In genomic region chr10:122181901-122182799, GRCh38 we compare ENCODE assay signal across 9 cellular contexts.
DNase-seq lines count a peak whose midpoint lies in the region; ATAC-seq and TF ChIP-seq lines count a peak whose summit lies in the region.
"Had no signal": no experiment of that assay in that cellular context is flagged by ENCODE, and none has a peak within 500 bp of the region (broad histone marks: within the 10 kb centered on the region; RNA-seq: fewer than 3 reads in every experiment).

No MANE protein-coding gene starts in this region.

- no peak overlapping the region for H2AK5ac ChIP-seq in mesendoderm (ENCODE audit: low read length)

- TF ChIP-seq CTCF in brain (conservative IDR thresholded peaks at IDR 0.05), result no peak
- TF ChIP-seq CTCF in mucosa of descending colon (IDR thresholded peaks at IDR 0.05), result no peak

- H4K8ac ChIP-seq in mesendoderm (ENCODE audit: low read depth, low read length), result no peak overlapping the region

- peaks cover 82% of the 10 kb centered on the region for H3K4me1 Mint-ChIP-seq in brain
- H3K4me1 Mint-ChIP-seq in immature natural killer cell, result no peaks in the 10 kb centered on the region
- H3K4me1 Mint-ChIP-seq: activated naive CD4-positive, alpha-beta T cell treated with anti-CD3 and anti-CD28 coated beads, Interleukin-2, amount 10 ng/mL, durations not matched to agents 7 days and 5 days had no signal

- ATAC-seq in HG03139 (IDR thresholded peaks at IDR 0.05; ENCODE audit: unreplicated experiment), result no peak
- no peak for ATAC-seq in HG02798 (IDR thresholded peaks at IDR 0.05; ENCODE audit: poor library complexity, unreplicated experiment)
- no peak for ATAC-seq in mucosa of descending colon

- H3K36me3 Mint-ChIP-seq in brain, result peaks cover 18% of the 10 kb centered on the region
- no peaks in the 10 kb centered on the region for H3K36me3 Mint-ChIP-seq in immature natural killer cell
- H3K36me3 Mint-ChIP-seq: activated naive CD4-positive, alpha-beta T cell treated with anti-CD3 and anti-CD28 coated beads, Interleukin-2, amount 10 ng/mL, durations not matched to agents 7 days and 5 days had no signal

- no peaks in the 10 kb centered on the region for H3K27me3 ChIP-seq in mesendoderm (ENCODE audit: insufficient read depth, low read length, poor library complexity)

- H3K9ac ChIP-seq in mesendoderm (ENCODE audit: low read length), result peak overlapping the region; percentile 34

- H2BK120ac ChIP-seq in mesendoderm (ENCODE audit: low read depth, low read length), result no peak overlapping the region

- H3K18ac ChIP-seq in mesendoderm (ENCODE audit: low read length), result peak overlapping the region; percentile 71

- H3K23ac ChIP-seq in mesendoderm (ENCODE audit: low read length), result no peak overlapping the region

- H2BK15ac ChIP-seq in mesendoderm (replicated peaks; ENCODE audit: low read depth), result no peak overlapping the region

- peak overlapping the region in 2 of 5 experiments; percentile 6 to 60 for H3K4me3 Mint-ChIP-seq in brain
- H3K4me3 Mint-ChIP-seq in immature natural killer cell, result no peak overlapping the region
- H3K4me3 Mint-ChIP-seq: activated naive CD4-positive, alpha-beta T cell treated with anti-CD3 and anti-CD28 coated beads, Interleukin-2, amount 10 ng/mL, durations not matched to agents 7 days and 5 days had no signal

- no CpG with 5 or more reads among the region's 13 CpGs for WGBS in mesendoderm (ENCODE audit: extremely low coverage, insufficient coverage, low lambda C conversion rate)

- peaks cover 2% of the 10 kb centered on the region for H3K79me2 ChIP-seq in mesendoderm (ENCODE audit: control insufficient read depth, insufficient read depth, low read length)

- H3K79me1 ChIP-seq in mesendoderm (ENCODE audit: low read length), result peaks cover 12% of the 10 kb centered on the region

- no peak overlapping the region for H3K4me2 ChIP-seq in mesendoderm (ENCODE audit: low read length)

- H3K27ac Mint-ChIP-seq in brain (peak overlapping the region in 4 of 5 experiments; percentile 44 to 89 (median 72)), immature natural killer cell (no peak overlapping the region)
- H3K27ac Mint-ChIP-seq: activated naive CD4-positive, alpha-beta T cell treated with anti-CD3 and anti-CD28 coated beads, Interleukin-2, amount 10 ng/mL, durations not matched to agents 7 days and 5 days had no signal

- no peaks in the 10 kb centered on the region for H3K9me3 ChIP-seq in mucosa of descending colon

- H3K36me3 ChIP-seq in mesendoderm (ENCODE audit: control insufficient read depth, insufficient read depth, low read length), result no peaks in the 10 kb centered on the region
- no peaks in the 10 kb centered on the region for H3K36me3 ChIP-seq in mucosa of descending colon (ENCODE audit: low read depth)

- intact Hi-C loops in mucosa of descending colon (cut with DNase I, micrococcal nuclease), result no loop called here

- peak; percentile 92 for DNase-seq in COR-L47 (lab: John Stamatoyannopoulos, UW)
- DNase-seq in M059J (ENCODE audit: low read depth), result peak; percentile 21
- DNase-seq in mesendoderm, result peak; percentile 75
- no peak for DNase-seq in immature natural killer cell
- no peak for DNase-seq in mucosa of descending colon
- DNase-seq: activated naive CD4-positive, alpha-beta T cell treated with anti-CD3 and anti-CD28 coated beads, Interleukin-2, amount 10 ng/mL, durations not matched to agents 7 days and 5 days had no signal

- no peak overlapping the region for H2BK5ac ChIP-seq in mesendoderm (ENCODE audit: low read length)

- H3K9me3 Mint-ChIP-seq in brain (no peaks in the 10 kb centered on the region), immature natural killer cell (no peaks in the 10 kb centered on the region)
- H3K9me3 Mint-ChIP-seq: activated naive CD4-positive, alpha-beta T cell treated with anti-CD3 and anti-CD28 coated beads, Interleukin-2, amount 10 ng/mL, durations not matched to agents 7 days and 5 days had no signal

- peaks cover 7% of the 10 kb centered on the region for H3K4me1 ChIP-seq in mesendoderm (ENCODE audit: control insufficient read depth, low read depth, low read length)
- no peaks in the 10 kb centered on the region for H3K4me1 ChIP-seq in mucosa of descending colon (ENCODE audit: low read depth)

- H3K4me3 ChIP-seq in mesendoderm (ENCODE audit: low read length), result no peak overlapping the region
- H3K4me3 ChIP-seq in mucosa of descending colon, result no peak overlapping the region

- H3K27me3 Mint-ChIP-seq in brain (peaks cover 3% of the 10 kb centered on the region), immature natural killer cell (ENCODE audit: low read depth in 3 of 3) (peaks cover under 1 to 5% (median 4%) of the 10 kb centered on the region in 3 donors)
- H3K27me3 Mint-ChIP-seq: activated naive CD4-positive, alpha-beta T cell treated with anti-CD3 and anti-CD28 coated beads, Interleukin-2, amount 10 ng/mL, durations not matched to agents 7 days and 5 days had no signal

- no peak overlapping the region for H3K56ac ChIP-seq in mesendoderm (ENCODE audit: low read length)

- peak overlapping the region; percentile 13 for H3K27ac ChIP-seq in mesendoderm (ENCODE audit: low read depth, low read length)

- H3K4ac ChIP-seq in mesendoderm (ENCODE audit: low read depth, low read length), result no peak overlapping the region

- no peak overlapping the region for H4K5ac ChIP-seq in mesendoderm (ENCODE audit: low read length)

Comparison
In these comparisons a context has a peak if more than half of its experiments do, and no peak if none do; other contexts are left out.
1. DNase-seq: peak in COR-L47 (single experiment), M059J (single experiment) and mesendoderm (single experiment); none in immature natural killer cell (0 of 3) and mucosa of descending colon (0 of 3).
2. H3K27ac Mint-ChIP-seq: peak in brain (4 of 5); none in immature natural killer cell (0 of 6).